21 cellular contexts compared by ENCODE assay signal in genomic region chr15:48703544-48703943, GRCh38. TPM values are rescaled to one million over a fixed set of nuclear protein-coding genes. Genes with fewer than 3 reads are reported as not detected.
DNase-seq lines count a peak whose midpoint lies in the region; ATAC-seq and TF ChIP-seq lines count a peak whose summit lies in the region.
"Had no signal": no experiment of that assay in that cellular context is flagged by ENCODE, and none has a peak within 500 bp of the region (broad histone marks: within the 10 kb centered on the region; RNA-seq: fewer than 3 reads in every experiment).

No MANE protein-coding gene starts in this region.

- no peak overlapping the region for H3K27ac ChIP-seq in effector memory CD4-positive, alpha-beta T cell (ENCODE audit: insufficient read depth, low read length, poor library complexity, severe bottlenecking)
- H3K27ac ChIP-seq: left ventricle myocardium inferior, right lobe of liver had no signal

- H3K4me1 Mint-ChIP-seq in osteocyte (ENCODE audit: unreplicated experiment): peaks cover 25% of the 10 kb centered on the region
- H3K4me1 Mint-ChIP-seq: central memory CD8-positive, alpha-beta T cell had no signal

- no peaks in the 10 kb centered on the region for H3K27me3 Mint-ChIP-seq in osteocyte (ENCODE audit: unreplicated experiment)
- H3K27me3 Mint-ChIP-seq: central memory CD8-positive, alpha-beta T cell had no signal

- no peak for TF ChIP-seq CTCF in cardiac fibroblast (IDR thresholded peaks at IDR 0.05; ENCODE audit: low read depth, low read length)
- TF ChIP-seq CTCF in osteocyte (IDR thresholded peaks at IDR 0.05): no peak

- H3K9me3 ChIP-seq in effector memory CD4-positive, alpha-beta T cell (ENCODE audit: control insufficient read depth, low read length): no peaks in the 10 kb centered on the region
- H3K9me3 ChIP-seq: HAP-1 had no signal

- H3K27ac Mint-ChIP-seq in osteocyte (ENCODE audit: unreplicated experiment): peak overlapping the region; percentile 90
- H3K27ac Mint-ChIP-seq: T-helper 2 cell treated with Interferon-gamma antibody and Interleukin-4, amounts not matched to agents 5 μg/mL and 100 μg/mL, for 36 hours had no signal

- H3K9me3 Mint-ChIP-seq in osteocyte (ENCODE audit: unreplicated experiment): peaks cover 27% of the 10 kb centered on the region

- H3K27me3 ChIP-seq in effector memory CD4-positive, alpha-beta T cell (replicated peaks; ENCODE audit: control insufficient read depth, insufficient read depth, low read length, poor library complexity, severe bottlenecking): no peaks in the 10 kb centered on the region
- H3K27me3 ChIP-seq: right lobe of liver had no signal

- no peaks in the 10 kb centered on the region for H3K36me3 ChIP-seq in effector memory CD4-positive, alpha-beta T cell (ENCODE audit: control insufficient read depth, insufficient read depth, low read length)
- H3K36me3 ChIP-seq: HAP-1, left ventricle myocardium inferior, right lobe of liver had no signal

- peaks cover 18% of the 10 kb centered on the region for H3K36me3 Mint-ChIP-seq in osteocyte (ENCODE audit: unreplicated experiment)

- ATAC-seq in HG03439 (IDR thresholded peaks at IDR 0.05; ENCODE audit: unreplicated experiment): no peak
- ATAC-seq: activated CD4-positive, CD25-positive, alpha-beta regulatory T cell treated with anti-CD3 and anti-CD28 coated beads, Interleukin-2, amount 50 U/mL, for 24 hours; right lobe of liver had no signal

- no peaks in the 10 kb centered on the region for H3K4me1 ChIP-seq in effector memory CD4-positive, alpha-beta T cell (ENCODE audit: control insufficient read depth, insufficient read depth, low read length, poor library complexity, severe bottlenecking)
- H3K4me1 ChIP-seq: HAP-1, left ventricle myocardium inferior, right lobe of liver had no signal

- H3K4me3 Mint-ChIP-seq in osteocyte (ENCODE audit: unreplicated experiment): peak overlapping the region; percentile 8
- H3K4me3 Mint-ChIP-seq: central memory CD8-positive, alpha-beta T cell; T-helper 2 cell treated with Interferon-gamma antibody and Interleukin-4, amounts not matched to agents 5 μg/mL and 100 μg/mL, for 36 hours had no signal

- H3K4me3 ChIP-seq in cardiac fibroblast (replicated peaks in 1 of 2; ENCODE audit: low read depth in 2 of 2, low read length in 2 of 2): no peak overlapping the region
- H3K4me3 ChIP-seq in effector memory CD4-positive, alpha-beta T cell (ENCODE audit: insufficient read depth, low read depth, low read length, poor library complexity, severe bottlenecking): no peak overlapping the region
- H3K4me3 ChIP-seq: HAP-1, left ventricle myocardium inferior, right lobe of liver had no signal

- DNase-seq in Daoy (ENCODE audit: low read depth) (peak; percentile 41), M059J (ENCODE audit: low read depth) (peak; percentile 86), cardiac fibroblast (ENCODE audit: low read depth in 2 of 2) (peak; percentile 18 to 73), osteocyte (ENCODE audit: extremely low spot score, unreplicated experiment) (no peak), DMS114 treated with DMSO at 0.1 percent for 48 hours (lab: John Stamatoyannopoulos, UW; ENCODE audit: unreplicated experiment) (no peak)
- DNase-seq in stimulated activated CD8-positive, alpha-beta memory T cell treated with anti-CD3 and anti-CD28 coated beads, Interleukin-4, amount 100 ng/mL, for 48 hours: no peak
- no peak for DNase-seq in effector memory CD4-positive, alpha-beta T cell
- DNase-seq: activated CD8-positive, alpha-beta memory T cell treated with anti-CD3 and anti-CD28 coated beads for 24 hours; AML-193; effector CD8-positive, alpha-beta T cell; left ventricle myocardium inferior; MM.1S; NCI-H1930; NCI-H510A; right lobe of liver; stimulated activated CD4-positive, alpha-beta T cell treated with anti-CD3 and anti-CD28 coated beads, Interleukin-2, amount 100 ng/mL, for 24 hours had no signal

RNA-seq across cellular contexts. Expression of gene FBN1, which starts 58.0 kb away (rescaled TPM):
- 73.7 and 80.0 TPM in 2 replicates for total RNA-seq in Daoy (2014; rRNA removed; shearing (Covaris generic))
- 67.8 and 123 TPM in 2 replicates for total RNA-seq in M059J (2014; rRNA removed; shearing (Covaris generic))
- total RNA-seq in osteocyte: 1,012 and 1,104 TPM in 2 replicates

Comparison
In these comparisons a context has a peak if more than half of its experiments do, and no peak if none do; other contexts are left out.
1. DNase-seq: peak in Daoy (single experiment), M059J (single experiment) and cardiac fibroblast (2 of 2); none in osteocyte (single experiment), stimulated activated CD8-positive, alpha-beta memory T cell treated with anti-CD3 and anti-CD28 coated beads, Interleukin-4, amount 100 ng/mL, for 48 hours (single experiment), DMS114 treated with DMSO at 0.1 percent for 48 hours (single experiment) and effector memory CD4-positive, alpha-beta T cell (0 of 3).